ENCODE assay signal across 8 cellular contexts in the genomic region with DNA sequence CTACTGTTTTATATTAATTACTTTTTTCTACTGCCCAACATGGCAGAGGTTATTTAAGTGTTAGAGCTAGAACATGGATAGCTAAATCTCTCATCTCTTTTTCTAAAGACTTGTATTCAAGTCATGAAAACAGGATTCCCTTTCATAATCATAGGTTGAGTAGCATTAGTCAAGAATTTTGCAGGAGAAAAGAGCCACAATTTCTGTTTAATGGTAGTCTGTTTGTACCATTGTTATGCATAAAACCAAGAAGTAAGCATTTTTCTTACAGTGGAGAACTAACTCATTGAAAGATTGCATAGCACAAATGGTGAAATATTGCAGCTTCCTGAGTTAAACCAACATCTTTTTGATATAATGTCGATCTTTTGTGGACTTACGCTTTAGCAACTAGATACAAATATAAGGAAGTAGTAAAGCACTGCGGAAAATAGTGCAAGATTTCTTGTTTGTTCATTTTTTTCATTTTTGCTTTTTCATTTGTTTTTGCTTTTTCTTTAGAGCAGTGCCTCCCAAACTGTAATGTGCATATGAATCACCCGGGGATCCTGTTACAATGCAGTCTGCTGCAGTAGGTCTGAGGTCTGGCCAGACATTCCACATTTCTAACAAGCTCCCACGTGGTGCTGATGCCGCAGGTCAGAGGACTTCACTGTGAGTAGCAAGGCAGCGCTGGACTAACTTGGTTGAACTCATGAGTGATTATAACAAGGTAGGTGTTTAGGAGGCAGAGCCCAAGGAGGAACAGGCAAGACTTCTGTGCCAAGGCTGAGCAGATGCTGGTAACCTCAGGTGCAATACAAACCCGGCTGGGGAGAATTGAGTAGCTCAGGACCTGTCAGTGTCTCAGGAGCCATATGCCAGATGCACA. TPM values are rescaled to one million over a fixed set of nuclear protein-coding genes. Genes with fewer than 3 reads are reported as not detected.
DNase-seq lines count a peak whose midpoint lies in the region; ATAC-seq and TF ChIP-seq lines count a peak whose summit lies in the region.

No MANE protein-coding gene starts in this region.

- no peaks in the 10 kb centered on the region for H3K27me3 ChIP-seq in transverse colon

- no peak overlapping the region for H3K27ac ChIP-seq in transverse colon

- H3K36me3 ChIP-seq in transverse colon, result no peaks in the 10 kb centered on the region

- TF ChIP-seq CTCF in transverse colon (IDR thresholded peaks at IDR 0.05), result no peak

- no peaks in the 10 kb centered on the region for H3K4me1 ChIP-seq in transverse colon

- TF ChIP-seq EP300 in transverse colon (IDR thresholded peaks at IDR 0.05; ENCODE audit: low read depth), result no peak

- no peak overlapping the region for H3K4me3 ChIP-seq in transverse colon

- in situ Hi-C loops in transverse colon (cut with MboI; ENCODE audit: low pct_ligation_motif_present in 1 of 4, low pct_unique_long_range_greater_than_20kb in 1 of 4, low sequenced_read_pairs in 3 of 4), result no loop called here

- no peak for TF ChIP-seq POLR2A in transverse colon (IDR thresholded peaks at IDR 0.05)

- H3K9me3 ChIP-seq in transverse colon, result no peaks in the 10 kb centered on the region

- WGBS in transverse colon (ENCODE audit: low coverage in 1 of 2), 2 donors, result 47 to 70% methylated on average over 5 to 8 of the region's 8 CpGs

- DNase-seq in GF-D8 (lab: John Stamatoyannopoulos, UW) (peak; percentile 46), NCI-H510A treated with DMSO at 0.1 percent for 48 hours (lab: John Stamatoyannopoulos, UW) (peak; percentile 74), epidermal melanocyte (ENCODE audit: insufficient read length, low spot score) (peak; percentile 74), non-pigmented ciliary epithelial cell (ENCODE audit: low read depth) (peak; percentile 94), transverse colon (no peak), NCI-H1092 (lab: John Stamatoyannopoulos, UW) (no peak)
- DNase-seq in activated effector memory CD4-positive, alpha-beta T cell treated with Interleukin-2 at 50 U/mL for 16 hours, result no peak

- no peak for ATAC-seq in GM21825 (IDR thresholded peaks at IDR 0.05; ENCODE audit: unreplicated experiment)

- intact Hi-C loops in transverse colon (cut with DNase I; ENCODE audit: low total_unique reads), result no loop called here

RNA-seq across cellular contexts. Expression of gene ETS1, which starts 4.6 kb away (rescaled TPM):
- 10 to 100 TPM; 23.6 to 56.7 (median 29.2) TPM for total RNA-seq in transverse colon

Comparison
In these comparisons a context has a peak if more than half of its experiments do, and no peak if none do; other contexts are left out.
1. DNase-seq: peak in GF-D8 (single experiment), NCI-H510A treated with DMSO at 0.1 percent for 48 hours (single experiment), epidermal melanocyte (single experiment) and non-pigmented ciliary epithelial cell (single experiment); none in activated effector memory CD4-positive, alpha-beta T cell treated with Interleukin-2 at 50 U/mL for 16 hours (single experiment), transverse colon (single experiment) and NCI-H1092 (single experiment).